In genomic region chr20:431012-431904, GRCh38 we compare ENCODE assay signal across 1 cellular context.
A peak's percentile ranks its signal among the peaks of the same experiment; 100 is the strongest.
TF ChIP-seq lines count a peak whose summit lies in the region.

No MANE protein-coding gene starts in this region.

TF ChIP-seq in HepG2, 621 proteins besides CTCF, POLR2A, EP300 and RAD21 (continued from another document and continues in another):
- TF ChIP-seq HMGXB3 (CRISPR knock-in tag; IDR thresholded peaks at IDR 0.05; ENCODE audit: borderline replicate concordance) (peak; percentile 67; the same call in 1 of the 2 replicates), CENPX (CRISPR knock-in tag; IDR thresholded peaks at IDR 0.05) (no peak), FOSL1 (CRISPR knock-in tag; IDR thresholded peaks at IDR 0.05; ENCODE audit: borderline replicate concordance) (no peak), MBD4 (IDR thresholded peaks at IDR 0.05; ENCODE audit: borderline replicate concordance, low read length) (no peak), RELA (CRISPR knock-in tag; IDR thresholded peaks at IDR 0.05) (peak; percentile 93; the same call in 1 of the 2 replicates), ZSCAN9 (CRISPR knock-in tag; IDR thresholded peaks at IDR 0.05; ENCODE audit: borderline replicate concordance) (peak; percentile 90), MTF2 (CRISPR knock-in tag; IDR thresholded peaks at IDR 0.05; ENCODE audit: borderline replicate concordance) (no peak), ZBTB33 (CRISPR knock-in tag; IDR thresholded peaks at IDR 0.05) (peak; percentile 86), CREM (IDR thresholded peaks at IDR 0.05) (peak; percentile 64; the same call in 1 of the 2 replicates), CREM (CRISPR knock-in tag; IDR thresholded peaks at IDR 0.05) (peak; percentile 63; the same call in 1 of the 2 replicates), ZNF335 (CRISPR knock-in tag; IDR thresholded peaks at IDR 0.05) (0 out of 2 replicates have a peak, but pooled peaks have one; percentile 45), GATA4 (IDR thresholded peaks at IDR 0.05; ENCODE audit: borderline replicate concordance, low read depth) (0 out of 2 replicates have a peak, but pooled peaks have one; percentile 36), CREBL2 (CRISPR knock-in tag; IDR thresholded peaks at IDR 0.05; ENCODE audit: borderline replicate concordance) (no peak), ISL2 (CRISPR knock-in tag; IDR thresholded peaks at IDR 0.05) (no peak), PRDM10 (CRISPR knock-in tag; IDR thresholded peaks at IDR 0.05; ENCODE audit: low read depth) (peak; percentile 58; the same call in 1 of the 2 replicates), PCBP1 (IDR thresholded peaks at IDR 0.05; ENCODE audit: borderline replicate concordance, low read depth, low read length) (no peak), ZNF792 (CRISPR knock-in tag; IDR thresholded peaks at IDR 0.05) (0 out of 2 replicates have a peak, but pooled peaks have one; percentile 68), ZNF75D (CRISPR knock-in tag; IDR thresholded peaks at IDR 0.05; ENCODE audit: borderline replicate concordance) (no peak), ZFP91 (CRISPR knock-in tag; IDR thresholded peaks at IDR 0.05; ENCODE audit: borderline replicate concordance) (peak; percentile 90), NCOA5 (CRISPR knock-in tag; IDR thresholded peaks at IDR 0.05) (no peak), ZIK1 (CRISPR knock-in tag; IDR thresholded peaks at IDR 0.05; ENCODE audit: borderline replicate concordance, low read depth) (peak; percentile 87), SP2 (CRISPR knock-in tag; IDR thresholded peaks at IDR 0.05) (no peak), HOXD1 (CRISPR knock-in tag; IDR thresholded peaks at IDR 0.05) (no peak), ZNF790 (CRISPR knock-in tag; IDR thresholded peaks at IDR 0.05; ENCODE audit: borderline replicate concordance) (no peak), HIVEP1 (CRISPR knock-in tag; IDR thresholded peaks at IDR 0.05) (no peak), XBP1 (CRISPR knock-in tag; IDR thresholded peaks at IDR 0.05) (no peak), ZNF296 (CRISPR knock-in tag; conservative IDR thresholded peaks at IDR 0.05) (no peak), ZNF501 (CRISPR knock-in tag; IDR thresholded peaks at IDR 0.05) (peak; percentile 84; the same call in 1 of the 2 replicates), ARNTL (CRISPR knock-in tag; IDR thresholded peaks at IDR 0.05) (0 out of 2 replicates have a peak, but pooled peaks have one; percentile 44), PHF8 (CRISPR knock-in tag; IDR thresholded peaks at IDR 0.05) (peak; percentile 61), TIGD3 (CRISPR knock-in tag; IDR thresholded peaks at IDR 0.05; ENCODE audit: borderline replicate concordance) (no peak), NFIB (CRISPR knock-in tag; IDR thresholded peaks at IDR 0.05; ENCODE audit: borderline replicate concordance) (no peak), SATB2 (CRISPR knock-in tag; IDR thresholded peaks at IDR 0.05) (no peak), ATF7-NPFF (CRISPR knock-in tag; IDR thresholded peaks at IDR 0.05; ENCODE audit: low read depth) (peak; percentile 39; the same call in 1 of the 2 replicates), ZNF605 (CRISPR knock-in tag; IDR thresholded peaks at IDR 0.05) (no peak)
- TF ChIP-seq, protein P1, sequence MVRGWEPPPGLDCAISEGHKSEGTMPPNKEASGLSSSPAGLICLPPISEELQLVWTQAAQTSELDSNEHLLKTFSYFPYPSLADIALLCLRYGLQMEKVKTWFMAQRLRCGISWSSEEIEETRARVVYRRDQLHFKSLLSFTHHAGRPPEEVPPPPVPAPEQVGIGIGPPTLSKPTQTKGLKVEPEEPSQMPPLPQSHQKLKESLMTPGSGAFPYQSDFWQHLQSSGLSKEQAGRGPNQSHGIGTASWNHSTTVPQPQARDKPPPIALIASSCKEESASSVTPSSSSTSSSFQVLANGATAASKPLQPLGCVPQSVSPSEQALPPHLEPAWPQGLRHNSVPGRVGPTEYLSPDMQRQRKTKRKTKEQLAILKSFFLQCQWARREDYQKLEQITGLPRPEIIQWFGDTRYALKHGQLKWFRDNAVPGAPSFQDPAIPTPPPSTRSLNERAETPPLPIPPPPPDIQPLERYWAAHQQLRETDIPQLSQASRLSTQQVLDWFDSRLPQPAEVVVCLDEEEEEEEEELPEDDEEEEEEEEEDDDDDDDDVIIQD (CRISPR knock-in tag; IDR thresholded peaks at IDR 0.05; ENCODE audit: low read depth) = peak; percentile 89
- TF ChIP-seq, protein P2, sequence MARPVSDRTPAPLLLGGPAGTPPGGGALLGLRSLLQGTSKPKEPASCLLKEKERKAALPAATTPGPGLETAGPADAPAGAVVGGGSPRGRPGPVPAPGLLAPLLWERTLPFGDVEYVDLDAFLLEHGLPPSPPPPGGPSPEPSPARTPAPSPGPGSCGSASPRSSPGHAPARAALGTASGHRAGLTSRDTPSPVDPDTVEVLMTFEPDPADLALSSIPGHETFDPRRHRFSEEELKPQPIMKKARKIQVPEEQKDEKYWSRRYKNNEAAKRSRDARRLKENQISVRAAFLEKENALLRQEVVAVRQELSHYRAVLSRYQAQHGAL (CRISPR knock-in tag; IDR thresholded peaks at IDR 0.05; ENCODE audit: not compliant biosample characterization) = no peak
- TF ChIP-seq, protein P3, sequence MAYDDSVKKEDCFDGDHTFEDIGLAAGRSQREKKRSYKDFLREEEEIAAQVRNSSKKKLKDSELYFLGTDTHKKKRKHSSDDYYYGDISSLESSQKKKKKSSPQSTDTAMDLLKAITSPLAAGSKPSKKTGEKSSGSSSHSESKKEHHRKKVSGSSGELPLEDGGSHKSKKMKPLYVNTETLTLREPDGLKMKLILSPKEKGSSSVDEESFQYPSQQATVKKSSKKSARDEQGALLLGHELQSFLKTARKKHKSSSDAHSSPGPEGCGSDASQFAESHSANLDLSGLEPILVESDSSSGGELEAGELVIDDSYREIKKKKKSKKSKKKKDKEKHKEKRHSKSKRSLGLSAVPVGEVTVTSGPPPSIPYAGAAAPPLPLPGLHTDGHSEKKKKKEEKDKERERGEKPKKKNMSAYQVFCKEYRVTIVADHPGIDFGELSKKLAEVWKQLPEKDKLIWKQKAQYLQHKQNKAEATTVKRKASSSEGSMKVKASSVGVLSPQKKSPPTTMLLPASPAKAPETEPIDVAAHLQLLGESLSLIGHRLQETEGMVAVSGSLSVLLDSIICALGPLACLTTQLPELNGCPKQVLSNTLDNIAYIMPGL (CRISPR knock-in tag; IDR thresholded peaks at IDR 0.05; ENCODE audit: borderline replicate concordance in 1 of 2, low read depth in 1 of 2) = peak; percentile 93 to 99
- TF ChIP-seq, protein P4, sequence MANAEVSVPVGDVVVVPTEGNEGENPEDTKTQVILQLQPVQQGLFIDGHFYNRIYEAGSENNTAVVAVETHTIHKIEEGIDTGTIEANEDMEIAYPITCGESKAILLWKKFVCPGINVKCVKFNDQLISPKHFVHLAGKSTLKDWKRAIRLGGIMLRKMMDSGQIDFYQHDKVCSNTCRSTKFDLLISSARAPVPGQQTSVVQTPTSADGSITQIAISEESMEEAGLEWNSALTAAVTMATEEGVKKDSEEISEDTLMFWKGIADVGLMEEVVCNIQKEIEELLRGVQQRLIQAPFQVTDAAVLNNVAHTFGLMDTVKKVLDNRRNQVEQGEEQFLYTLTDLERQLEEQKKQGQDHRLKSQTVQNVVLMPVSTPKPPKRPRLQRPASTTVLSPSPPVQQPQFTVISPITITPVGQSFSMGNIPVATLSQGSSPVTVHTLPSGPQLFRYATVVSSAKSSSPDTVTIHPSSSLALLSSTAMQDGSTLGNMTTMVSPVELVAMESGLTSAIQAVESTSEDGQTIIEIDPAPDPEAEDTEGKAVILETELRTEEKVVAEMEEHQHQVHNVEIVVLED (CRISPR knock-in tag; IDR thresholded peaks at IDR 0.05; ENCODE audit: borderline replicate concordance) = no peak; the same call in 1 of the 2 replicates
